In the genomic region with DNA sequence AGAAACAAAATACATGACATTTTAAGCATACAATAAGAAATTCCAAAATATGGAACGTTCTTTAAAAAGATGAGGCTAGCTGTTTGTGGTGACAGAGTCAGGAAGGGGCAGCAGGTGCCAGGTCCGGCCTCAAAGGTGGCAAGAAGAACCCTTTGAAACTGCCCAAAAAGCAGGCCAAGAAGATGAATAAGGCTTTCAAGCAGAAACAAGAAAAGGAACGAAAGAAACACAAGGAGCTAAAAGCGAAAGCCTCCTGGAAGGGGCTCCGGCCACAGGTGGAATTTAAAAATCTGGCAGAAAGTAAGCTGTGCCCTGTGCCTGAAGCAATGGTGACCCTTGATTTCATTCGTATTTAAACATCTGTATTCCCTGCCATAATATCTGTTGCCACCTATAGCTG, we compare ENCODE assay signal across 26 cellular contexts. TPM values are rescaled to one million over a fixed set of nuclear protein-coding genes. Genes with fewer than 3 reads are reported as not detected.
DNase-seq lines count a peak whose midpoint lies in the region; ATAC-seq, FAIRE-seq and TF ChIP-seq lines count a peak whose summit lies in the region.
"Had no signal": no experiment of that assay in that cellular context is flagged by ENCODE, and none has a peak within 500 bp of the region (broad histone marks: within the 10 kb centered on the region; RNA-seq: fewer than 3 reads in every experiment).

No MANE protein-coding gene starts in this region.

- peak overlapping the region; percentile 43 to 80 (median 45) for H3K4me3 Mint-ChIP-seq in CD4-positive, CD25-positive, alpha-beta regulatory T cell
- H3K4me3 Mint-ChIP-seq in CD8-positive, alpha-beta memory T cell, result peak overlapping the region; percentile 1 to 50 (median 32)
- peak overlapping the region in 2 of 3 donors; percentile 31 to 100 for H3K4me3 Mint-ChIP-seq in T-cell
- no peak overlapping the region for H3K4me3 Mint-ChIP-seq in nephron progenitor cell
- H3K4me3 Mint-ChIP-seq: activated naive CD4-positive, alpha-beta T cell treated with anti-CD3 and anti-CD28 coated beads, Interleukin-2, amount 10 ng/mL, durations not matched to agents 7 days and 5 days; activated T-cell treated with anti-CD3 and anti-CD28 coated beads, Interleukin-2, amount 50 U/mL, for 4 hours; T-helper 17 cell had no signal

- TF ChIP-seq POLR2A in GM12892 (IDR thresholded peaks at IDR 0.05; ENCODE audit: low read depth, low read length), result no peak

- FAIRE-seq in GM12892 (lab: Jason Lieb, UNC), result no peak

- H3K27me3 ChIP-seq in CD4-positive, CD25-positive, alpha-beta regulatory T cell (ENCODE audit: control insufficient read depth, insufficient read depth, low read length), result no peaks in the 10 kb centered on the region
- no peaks in the 10 kb centered on the region for H3K27me3 ChIP-seq in CD8-positive, alpha-beta memory T cell (ENCODE audit: insufficient read depth, low read length, poor library complexity, severe bottlenecking)
- H3K27me3 ChIP-seq: cardiac muscle cell, heart left ventricle, right lobe of liver, suprapubic skin had no signal

- no peak overlapping the region for H3K27ac ChIP-seq in CD4-positive, CD25-positive, alpha-beta regulatory T cell (ENCODE audit: insufficient read depth, low read length, poor library complexity, severe bottlenecking)
- H3K27ac ChIP-seq in CD8-positive, alpha-beta memory T cell (ENCODE audit: low read depth, low read length), result no peak overlapping the region
- H3K27ac ChIP-seq: cardiac muscle cell, heart left ventricle, SK-N-MC, suprapubic skin had no signal

- peaks cover 41 to 89% (median 64%) of the 10 kb centered on the region in 4 donors for H3K4me1 Mint-ChIP-seq in CD4-positive, CD25-positive, alpha-beta regulatory T cell
- peaks cover 63 to 89% (median 81%) of the 10 kb centered on the region in 3 donors for H3K4me1 Mint-ChIP-seq in CD8-positive, alpha-beta memory T cell
- H3K4me1 Mint-ChIP-seq in T-cell (peaks cover 77 to 85% (median 83%) of the 10 kb centered on the region in 3 donors), nephron progenitor cell (peaks cover 36% of the 10 kb centered on the region)

- POLR2A ChIA-PET in CD8-positive, alpha-beta memory T cell (lab: Charles Lee), result interaction anchor here (0.6 kb wide), 2 partner anchors 10 to 32 kb away, joined by 4 read pairs; no protein-coding TSS in a partner anchor
- POLR2A ChIA-PET in T-cell (lab: Charles Lee), result interaction anchor here in 1 of 2 donors (0.6 kb wide), 2 partner anchors 41 to 248 kb away, joined by 3 read pairs; no protein-coding TSS in a partner anchor

- peaks cover 6% of the 10 kb centered on the region for H3K36me3 ChIP-seq in CD4-positive, CD25-positive, alpha-beta regulatory T cell (ENCODE audit: control insufficient read depth, insufficient read depth, low read length)
- peaks cover 8% of the 10 kb centered on the region for H3K36me3 ChIP-seq in CD8-positive, alpha-beta memory T cell (ENCODE audit: insufficient read depth, low read length)
- H3K36me3 ChIP-seq: cardiac muscle cell, right lobe of liver had no signal

- H3K27me3 Mint-ChIP-seq in CD4-positive, CD25-positive, alpha-beta regulatory T cell, result peaks cover 4% of the 10 kb centered on the region
- no peaks in the 10 kb centered on the region for H3K27me3 Mint-ChIP-seq in CD8-positive, alpha-beta memory T cell
- H3K27me3 Mint-ChIP-seq in T-cell (no peaks in the 10 kb centered on the region), nephron progenitor cell (ENCODE audit: low read depth, poor library complexity) (peaks cover 5% of the 10 kb centered on the region)
- H3K27me3 Mint-ChIP-seq: activated naive CD4-positive, alpha-beta T cell treated with anti-CD3 and anti-CD28 coated beads, Interleukin-2, amount 10 ng/mL, durations not matched to agents 7 days and 5 days; T-helper 17 cell had no signal

- no peaks in the 10 kb centered on the region for H3K9me3 ChIP-seq in CD4-positive, CD25-positive, alpha-beta regulatory T cell (ENCODE audit: control insufficient read depth in 2 of 2, low read length in 2 of 2)
- no peaks in the 10 kb centered on the region for H3K9me3 ChIP-seq in CD8-positive, alpha-beta memory T cell (ENCODE audit: low read length)
- H3K9me3 ChIP-seq: heart left ventricle, mucosa of descending colon, right lobe of liver, suprapubic skin had no signal

- CTCF ChIA-PET in CD8-positive, alpha-beta memory T cell (lab: Charles Lee), result no interaction called here
- CTCF ChIA-PET in T-cell (lab: Charles Lee), result interaction anchor here in 1 of 2 donors (0.7 kb wide), 2 partner anchors 310 to 496 kb away, joined by 3 to 5 read pairs; no protein-coding TSS in a partner anchor

- H3K36me3 Mint-ChIP-seq in CD4-positive, CD25-positive, alpha-beta regulatory T cell, result peaks cover 24% of the 10 kb centered on the region
- H3K36me3 Mint-ChIP-seq in CD8-positive, alpha-beta memory T cell, result peaks cover 0 to 38% (median 6%) of the 10 kb centered on the region in 3 donors
- H3K36me3 Mint-ChIP-seq in T-cell, result peaks cover 22% of the 10 kb centered on the region
- peaks cover 73% of the 10 kb centered on the region for H3K36me3 Mint-ChIP-seq in nephron progenitor cell (ENCODE audit: low read depth)

- peak overlapping the region; percentile 44 for H3K4me3 ChIP-seq in CD4-positive, CD25-positive, alpha-beta regulatory T cell (ENCODE audit: low read depth, low read length)
- no peak overlapping the region for H3K4me3 ChIP-seq in CD8-positive, alpha-beta memory T cell (ENCODE audit: low read length)
- H3K4me3 ChIP-seq: cardiac muscle cell, heart left ventricle, mucosa of descending colon, SK-N-MC, suprapubic skin had no signal

- DNase-seq in CD4-positive, CD25-positive, alpha-beta regulatory T cell, result no peak
- no peak for DNase-seq in CD8-positive, alpha-beta memory T cell
- DNase-seq in T-cell (no peak), nephron progenitor cell (no peak), GM12892 (ENCODE audit: insufficient read length) (no peak), GM10266 (ENCODE audit: extremely low spot score) (no peak)
- DNase-seq: activated CD4-positive, alpha-beta T cell treated with anti-CD3 and anti-CD28 coated beads for 4 hours; activated naive CD4-positive, alpha-beta T cell treated with anti-CD3 and anti-CD28 coated beads, Interleukin-2, amount 10 ng/mL, durations not matched to agents 7 days and 5 days; activated T-cell treated with anti-CD3 and anti-CD28 coated beads, Interleukin-2, amount 50 U/mL, for 4 hours; cortex of kidney; foreskin fibroblast; GOT3; heart left ventricle; mucosa of descending colon; NCI-H2081; NCI-H226; OCI-M1; posterior cingulate gyrus; right lobe of liver; stimulated activated CD4-positive, alpha-beta T cell treated with anti-CD3 and anti-CD28 coated beads, Interleukin-4, amount 100 ng/mL, for 1 hour; T-helper 17 cell had no signal

- H3K27ac Mint-ChIP-seq in CD4-positive, CD25-positive, alpha-beta regulatory T cell, result peak overlapping the region in 1 of 3 donors; percentile 20
- H3K27ac Mint-ChIP-seq in CD8-positive, alpha-beta memory T cell, result peak overlapping the region in 6 of 8 donors; percentile 20 to 80 (median 56)
- H3K27ac Mint-ChIP-seq in T-cell (no peak overlapping the region), nephron progenitor cell (peak overlapping the region; percentile 8)
- H3K27ac Mint-ChIP-seq: activated naive CD4-positive, alpha-beta T cell treated with anti-CD3 and anti-CD28 coated beads, Interleukin-2, amount 10 ng/mL, durations not matched to agents 7 days and 5 days; T-helper 17 cell had no signal

- ATAC-seq in CD4-positive, CD25-positive, alpha-beta regulatory T cell (ENCODE audit: low read depth in 2 of 2), result no peak
- no peak for ATAC-seq in T-cell (replicated peaks in 1 of 4)
- ATAC-seq in HG02763 (IDR thresholded peaks at IDR 0.05; ENCODE audit: unreplicated experiment), result no peak
- ATAC-seq: activated T-cell treated with anti-CD3 and anti-CD28 coated beads, Interleukin-2, amount 50 U/mL, for 4 hours; esophagus mucosa; heart left ventricle; mucosa of descending colon; right lobe of liver; T-helper 17 cell had no signal

- H3K4me1 ChIP-seq in CD4-positive, CD25-positive, alpha-beta regulatory T cell (ENCODE audit: control insufficient read depth, insufficient read depth, low read length, poor library complexity, severe bottlenecking), result peaks cover 59% of the 10 kb centered on the region
- H3K4me1 ChIP-seq in CD8-positive, alpha-beta memory T cell (ENCODE audit: insufficient read depth, low read length), result peaks cover 58% of the 10 kb centered on the region

- no peaks in the 10 kb centered on the region for H3K9me3 Mint-ChIP-seq in CD4-positive, CD25-positive, alpha-beta regulatory T cell
- no peaks in the 10 kb centered on the region for H3K9me3 Mint-ChIP-seq in CD8-positive, alpha-beta memory T cell
- H3K9me3 Mint-ChIP-seq in T-cell (no peaks in the 10 kb centered on the region), nephron progenitor cell (peaks cover 27% of the 10 kb centered on the region)
- H3K9me3 Mint-ChIP-seq: activated naive CD4-positive, alpha-beta T cell treated with anti-CD3 and anti-CD28 coated beads, Interleukin-2, amount 10 ng/mL, durations not matched to agents 7 days and 5 days; activated T-cell treated with anti-CD3 and anti-CD28 coated beads, Interleukin-2, amount 50 U/mL, for 4 hours had no signal

- no peak for TF ChIP-seq CTCF in nephron progenitor cell (IDR thresholded peaks at IDR 0.05)
- no peak for TF ChIP-seq CTCF in GM10266 (IDR thresholded peaks at IDR 0.05; ENCODE audit: control insufficient read depth, insufficient read depth, low read depth, missing control alignments)

RNA-seq across cellular contexts. Expression of a gene that starts 5.5 kb away (rescaled TPM):
- total RNA-seq in CD4-positive, CD25-positive, alpha-beta regulatory T cell, result 71.4 TPM
- 10 to 100 TPM; 31.5 to 42.5 (median 34.0) TPM for polyA plus RNA-seq in CD4-positive, CD25-positive, alpha-beta regulatory T cell
- 10 to 100 TPM; 84.8 to 88.1 TPM for total RNA-seq in CD8-positive, alpha-beta memory T cell
- polyA plus RNA-seq in CD8-positive, alpha-beta memory T cell, result 51.6 TPM
- total RNA-seq in T-cell, result 10 to 100 TPM; 54.5 to 79.8 (median 76.2) TPM
- polyA plus RNA-seq in GM12892 (2012; ENCODE audit: missing spikeins), result 29.0 TPM

RNA-seq across cellular contexts. Expression of a gene that starts 52.5 kb away (rescaled TPM):
- total RNA-seq in CD4-positive, CD25-positive, alpha-beta regulatory T cell, result 25.3 TPM
- 10 to 100 TPM; 31.8 to 44.1 (median 36.0) TPM for polyA plus RNA-seq in CD4-positive, CD25-positive, alpha-beta regulatory T cell
- 10 to 100 TPM; 92.3 to 96.4 TPM for total RNA-seq in CD8-positive, alpha-beta memory T cell
- 38.7 TPM for polyA plus RNA-seq in CD8-positive, alpha-beta memory T cell
- total RNA-seq in T-cell, result 10 to 100 TPM; 22.3 to 28.9 (median 27.4) TPM
- 39.8 TPM for polyA plus RNA-seq in GM12892 (2012; ENCODE audit: missing spikeins)

Comparison
In these comparisons a context has a peak if more than half of its experiments do, and no peak if none do; other contexts are left out.
1. H3K27ac Mint-ChIP-seq: peak in CD8-positive, alpha-beta memory T cell (6 of 8) and nephron progenitor cell (single experiment); none in T-cell (0 of 2).